ENCODE assay signal across 9 cellular contexts in genomic region chr5:73419414-73420390, GRCh38. TPM values are rescaled to one million over a fixed set of nuclear protein-coding genes. Genes with fewer than 3 reads are reported as not detected.
A peak's percentile ranks its signal among the peaks of the same experiment; 100 is the strongest.
DNase-seq lines count a peak whose midpoint lies in the region; ATAC-seq and TF ChIP-seq lines count a peak whose summit lies in the region.
"Had no signal": no experiment of that assay in that cellular context is flagged by ENCODE, and none has a peak within 500 bp of the region (broad histone marks: within the 10 kb centered on the region; RNA-seq: fewer than 3 reads in every experiment).

No MANE protein-coding gene starts in this region.

- no peaks in the 10 kb centered on the region for H3K36me3 ChIP-seq in heart right ventricle
- H3K36me3 ChIP-seq in lower lobe of right lung, result no peaks in the 10 kb centered on the region
- H3K36me3 ChIP-seq in vagina, result no peaks in the 10 kb centered on the region
- no peaks in the 10 kb centered on the region for H3K36me3 ChIP-seq in Peyer's patch

- H3K4me1 Mint-ChIP-seq in chondrocyte (ENCODE audit: low read depth), result peaks cover 52% of the 10 kb centered on the region

- peaks cover 2% of the 10 kb centered on the region for H3K9me3 Mint-ChIP-seq in chondrocyte (ENCODE audit: low read depth)

- in situ Hi-C loops in GM13977 (cut with MboI; ENCODE audit: low pct_unique_long_range_greater_than_20kb, low sequenced_read_pairs, unreplicated experiment), result no loop called here

- no peak for TF ChIP-seq CTCF in heart right ventricle (IDR thresholded peaks at IDR 0.05)
- TF ChIP-seq CTCF in chondrocyte (IDR thresholded peaks at IDR 0.05), result peak; percentile 30
- TF ChIP-seq CTCF in lower lobe of right lung (IDR thresholded peaks at IDR 0.05), result no peak
- no peak for TF ChIP-seq CTCF in vagina (IDR thresholded peaks at IDR 0.05)
- no peak for TF ChIP-seq CTCF in GM13977 (IDR thresholded peaks at IDR 0.05; ENCODE audit: extremely low read depth, insufficient read depth, missing control alignments)
- no peak for TF ChIP-seq CTCF in Peyer's patch (IDR thresholded peaks at IDR 0.05)

- intact Hi-C loops in heart right ventricle (cut with DNase I) (no loop called here), Right ventricle myocardium superior (cut with DNase I) (no loop called here), lower lobe of right lung (cut with DNase I) (no loop called here), vagina (cut with DNase I) (loop anchor here (5.0 kb wide), 1 partner anchor 443 kb away; no protein-coding TSS in a partner anchor)

- ATAC-seq in heart right ventricle (no peak), Right ventricle myocardium superior (ENCODE audit: poor library complexity) (no peak), lower lobe of right lung (peak; percentile 17 to 18)

- 1 to 2% methylated on average over 81 of the region's 81 CpGs for WGBS in heart right ventricle, 2 donors

- H3K27ac ChIP-seq in heart right ventricle (no peak overlapping the region), lower lobe of right lung (no peak overlapping the region), vagina (no peak overlapping the region), Peyer's patch (no peak overlapping the region)

- H3K36me3 Mint-ChIP-seq in chondrocyte (ENCODE audit: low read depth), result no peaks in the 10 kb centered on the region

- H3K4me1 ChIP-seq in heart right ventricle (peaks cover 0 to 16% (median 13%) of the 10 kb centered on the region in 9 donors), lower lobe of right lung (peaks cover 11% of the 10 kb centered on the region), vagina (peaks cover 14% of the 10 kb centered on the region), Peyer's patch (peaks cover 0 to 9% (median 0%) of the 10 kb centered on the region in 4 donors)

- no peak for DNase-seq in heart right ventricle
- DNase-seq in Right ventricle myocardium superior, result no peak
- DNase-seq in chondrocyte (ENCODE audit: low spot score), result no peak
- no peak for DNase-seq in lower lobe of right lung
- DNase-seq in vagina (ENCODE audit: extremely low spot score in 2 of 2), result no peak
- no peak for DNase-seq in GM13977 (ENCODE audit: low spot score)
- DNase-seq in Peyer's patch, result no peak
- no peak for DNase-seq in putamen (ENCODE audit: low spot score)
- DNase-seq: foreskin melanocyte had no signal

- TF ChIP-seq POLR2A in vagina (IDR thresholded peaks at IDR 0.05), result no peak
- TF ChIP-seq POLR2A in Peyer's patch (IDR thresholded peaks at IDR 0.05), result no peak

- peak overlapping the region; percentile 63 for H3K4me3 Mint-ChIP-seq in chondrocyte (ENCODE audit: unreplicated experiment)

- H3K27me3 ChIP-seq in heart right ventricle (peaks cover 16 to 100% (median 100%) of the 10 kb centered on the region in 7 donors), lower lobe of right lung (ENCODE audit: low read depth) (peaks cover 97% of the 10 kb centered on the region), vagina (no peaks in the 10 kb centered on the region), Peyer's patch (peaks cover 0 to 23% of the 10 kb centered on the region in 2 donors)

- peak overlapping the region; percentile 6 for H3K27ac Mint-ChIP-seq in chondrocyte (ENCODE audit: unreplicated experiment)

- H3K9me3 ChIP-seq in heart right ventricle (no peaks in the 10 kb centered on the region), lower lobe of right lung (no peaks in the 10 kb centered on the region), vagina (no peaks in the 10 kb centered on the region), Peyer's patch (no peaks in the 10 kb centered on the region)

- H3K4me3 ChIP-seq in heart right ventricle (peak overlapping the region in 9 of 10 donors; percentile 2 to 33 (median 23)), lower lobe of right lung (no peak overlapping the region), vagina (peak overlapping the region; percentile 11 to 25), Peyer's patch (peak overlapping the region in 2 of 4 donors; percentile 3 to 19)

- peaks cover 11% of the 10 kb centered on the region for H3K27me3 Mint-ChIP-seq in chondrocyte (ENCODE audit: low read depth)

RNA-seq across cellular contexts. Expression of gene FOXD1, which starts 28.9 kb away (rescaled TPM):
- total RNA-seq in heart right ventricle, result under 1 TPM in 4 of 10 donors, not detected in 6; 0.10 to 0.15 (median 0.13) TPM
- under 1 TPM in 1 of 2 donors, not detected in 1; 0.07 TPM for polyA plus RNA-seq in heart right ventricle
- not detected for total RNA-seq in Right ventricle myocardium superior
- total RNA-seq in chondrocyte, result 28.1 to 78.9 TPM (median 28.6 TPM) in 3 replicates
- total RNA-seq in lower lobe of right lung, result 0.74 TPM
- total RNA-seq in vagina, result not detected
- 10 to 100 TPM in 1 of 4 donors, 1 to 10 TPM in 3; 1.7 to 22.7 (median 4.5) TPM for total RNA-seq in Peyer's patch

Comparison
In these comparisons a context has a peak if more than half of its experiments do, and no peak if none do; other contexts are left out.
1. ATAC-seq: peak in lower lobe of right lung (2 of 2); none in heart right ventricle (0 of 8) and Right ventricle myocardium superior (single experiment).